ENCODE assay signal across 9 cellular contexts in genomic region chr4:40325406-40326019, GRCh38. TPM values are rescaled to one million over a fixed set of nuclear protein-coding genes. Genes with fewer than 3 reads are reported as not detected.
DNase-seq lines count a peak whose midpoint lies in the region; ATAC-seq and TF ChIP-seq lines count a peak whose summit lies in the region.
"Had no signal": no experiment of that assay in that cellular context is flagged by ENCODE, and none has a peak within 500 bp of the region (broad histone marks: within the 10 kb centered on the region; RNA-seq: fewer than 3 reads in every experiment).

No MANE protein-coding gene starts in this region.

- H3K4me3 ChIP-seq in endocrine pancreas (ENCODE audit: control insufficient read depth, insufficient read depth, low read length) (no peak overlapping the region), vagina (no peak overlapping the region)
- no peak overlapping the region for H3K4me3 ChIP-seq in naive thymus-derived CD4-positive, alpha-beta T cell (ENCODE audit: low read length)

- CTCF ChIA-PET in naive thymus-derived CD4-positive, alpha-beta T cell (lab: Charles Lee) = interaction anchor here (0.6 to 2.9 kb wide), 38 partner anchors 9 to 1185 kb away, joined by 3 to 27 read pairs (median 4); no protein-coding TSS in a partner anchor

- peak overlapping the region; percentile 15 for H3K9ac ChIP-seq in endocrine pancreas (ENCODE audit: control insufficient read depth, insufficient read depth, low read length)

- H3K4me3 Mint-ChIP-seq in activated CD4-positive, alpha-beta T cell treated with anti-CD3 and anti-CD28 coated beads, Interleukin-2, amount 10 ng/mL, durations not matched to agents 24 days and 14 days = no peak overlapping the region
- H3K4me3 Mint-ChIP-seq in naive thymus-derived CD4-positive, alpha-beta T cell = peak overlapping the region in 4 of 10 donors; percentile 0 to 48 (median 14)

- DNase-seq in CMK (ENCODE audit: low read depth) (peak; percentile 39), GM19240 (ENCODE audit: insufficient read length, low spot score) (peak; percentile 52), NCI-H345 (lab: John Stamatoyannopoulos, UW) (peak; percentile 56), vagina (ENCODE audit: extremely low spot score in 2 of 2) (no peak)
- DNase-seq in activated CD4-positive, alpha-beta T cell treated with anti-CD3 and anti-CD28 coated beads, Interleukin-2, amount 10 ng/mL, durations not matched to agents 24 days and 14 days = peak; percentile 90
- peak in 7 of 9 donors; percentile 70 to 85 (median 82) for DNase-seq in naive thymus-derived CD4-positive, alpha-beta T cell

- H3K9me3 ChIP-seq in endocrine pancreas (ENCODE audit: control insufficient read depth, low read length) (no peaks in the 10 kb centered on the region), vagina (no peaks in the 10 kb centered on the region)
- no peaks in the 10 kb centered on the region for H3K9me3 ChIP-seq in naive thymus-derived CD4-positive, alpha-beta T cell (ENCODE audit: control insufficient read depth in 2 of 3, low read length in 3 of 3)

- H3K4me1 ChIP-seq in endocrine pancreas (ENCODE audit: control insufficient read depth, insufficient read depth, low read length) = peaks cover 9% of the 10 kb centered on the region
- peaks cover 0 to 8% of the 10 kb centered on the region in 2 donors for H3K4me1 ChIP-seq in naive thymus-derived CD4-positive, alpha-beta T cell (ENCODE audit: control insufficient read depth in 2 of 2, insufficient read depth in 2 of 2, low read length in 2 of 2)
- peaks cover 21% of the 10 kb centered on the region for H3K4me1 ChIP-seq in vagina

- H3K4me1 Mint-ChIP-seq in activated CD4-positive, alpha-beta T cell treated with anti-CD3 and anti-CD28 coated beads, Interleukin-2, amount 10 ng/mL, durations not matched to agents 24 days and 14 days = peaks cover 29% of the 10 kb centered on the region
- H3K4me1 Mint-ChIP-seq in naive thymus-derived CD4-positive, alpha-beta T cell = peaks cover 12 to 39% (median 35%) of the 10 kb centered on the region in 7 donors

- no peak overlapping the region for H3K27ac Mint-ChIP-seq in activated CD4-positive, alpha-beta T cell treated with anti-CD3 and anti-CD28 coated beads, Interleukin-2, amount 10 ng/mL, durations not matched to agents 24 days and 14 days
- H3K27ac Mint-ChIP-seq in naive thymus-derived CD4-positive, alpha-beta T cell = peak overlapping the region in 8 of 9 donors; percentile 25 to 87 (median 64)

- peak in 2 of 3 experiments; percentile 60 to 66 for TF ChIP-seq CTCF in vagina (IDR thresholded peaks at IDR 0.05)

- no peaks in the 10 kb centered on the region for H3K27me3 Mint-ChIP-seq in activated CD4-positive, alpha-beta T cell treated with anti-CD3 and anti-CD28 coated beads, Interleukin-2, amount 10 ng/mL, durations not matched to agents 24 days and 14 days
- peaks cover 0 to 7% (median 4%) of the 10 kb centered on the region in 5 donors for H3K27me3 Mint-ChIP-seq in naive thymus-derived CD4-positive, alpha-beta T cell

- POLR2A ChIA-PET in naive thymus-derived CD4-positive, alpha-beta T cell (lab: Charles Lee) = interaction anchor here (0.6 to 2.0 kb wide), 17 partner anchors 9 to 756 kb away, joined by 3 to 13 read pairs (median 4); partner anchors contain the start of gene N4BP2

- H3K27ac ChIP-seq in naive thymus-derived CD4-positive, alpha-beta T cell (ENCODE audit: low read depth, low read length) = peak overlapping the region; percentile 45
- peak overlapping the region; percentile 7 for H3K27ac ChIP-seq in vagina

- H3K36me3 Mint-ChIP-seq in activated CD4-positive, alpha-beta T cell treated with anti-CD3 and anti-CD28 coated beads, Interleukin-2, amount 10 ng/mL, durations not matched to agents 24 days and 14 days (ENCODE audit: low read depth) = no peaks in the 10 kb centered on the region
- no peaks in the 10 kb centered on the region for H3K36me3 Mint-ChIP-seq in naive thymus-derived CD4-positive, alpha-beta T cell

- H3K36me3 ChIP-seq in endocrine pancreas (ENCODE audit: control insufficient read depth, insufficient read depth, low read length) (no peaks in the 10 kb centered on the region), vagina (no peaks in the 10 kb centered on the region)
- H3K36me3 ChIP-seq in naive thymus-derived CD4-positive, alpha-beta T cell (ENCODE audit: control insufficient read depth in 2 of 3, insufficient read depth in 3 of 3, low read length in 3 of 3) = no peaks in the 10 kb centered on the region

- no peaks in the 10 kb centered on the region for H3K9me3 Mint-ChIP-seq in activated CD4-positive, alpha-beta T cell treated with anti-CD3 and anti-CD28 coated beads, Interleukin-2, amount 10 ng/mL, durations not matched to agents 24 days and 14 days
- H3K9me3 Mint-ChIP-seq in naive thymus-derived CD4-positive, alpha-beta T cell = no peaks in the 10 kb centered on the region

- peak; percentile 92 for ATAC-seq in HG03342 (IDR thresholded peaks at IDR 0.05; ENCODE audit: unreplicated experiment)
- peak; percentile 100 for ATAC-seq in naive thymus-derived CD4-positive, alpha-beta T cell

- TF ChIP-seq POLR2A in vagina (IDR thresholded peaks at IDR 0.05) = no peak

- H3K27me3 ChIP-seq in endocrine pancreas (ENCODE audit: control insufficient read depth, insufficient read depth, low read length) (no peaks in the 10 kb centered on the region), vagina (no peaks in the 10 kb centered on the region)
- no peaks in the 10 kb centered on the region for H3K27me3 ChIP-seq in naive thymus-derived CD4-positive, alpha-beta T cell (ENCODE audit: control insufficient read depth in 2 of 2, insufficient read depth in 2 of 2, low read length in 2 of 2)

- intact Hi-C loops in activated CD4-positive, alpha-beta T cell treated with anti-CD3 and anti-CD28 coated beads, Interleukin-2, amount 10 ng/mL, durations not matched to agents 24 days and 14 days (cut with micrococcal nuclease) = loop anchor here (1.0 to 5.0 kb wide), 2 partner anchors 175 to 628 kb away; partner anchors contain the start of gene UBE2K
- intact Hi-C loops in naive thymus-derived CD4-positive, alpha-beta T cell (cut with micrococcal nuclease) = loop anchor here (1.0 to 2.0 kb wide), 10 partner anchors 8 to 857 kb away; partner anchors contain the start of gene PDS5A (in 1 of the 2)
- intact Hi-C loops in vagina (cut with DNase I) = no loop called here

RNA-seq across cellular contexts. Expression of gene CHRNA9, which starts 9.6 kb away (rescaled TPM):
- not detected in 2 replicates for total RNA-seq in activated CD4-positive, alpha-beta T cell treated with anti-CD3 and anti-CD28 coated beads, Interleukin-2, amount 10 ng/mL, durations not matched to agents 24 days and 14 days
- total RNA-seq in naive thymus-derived CD4-positive, alpha-beta T cell = under 1 TPM in 3 of 5 experiments, not detected in 2; 0.30 to 0.46 (median 0.32) TPM
- polyA plus RNA-seq in naive thymus-derived CD4-positive, alpha-beta T cell = 1 to 10 TPM in 1 of 2 donors, not detected in 1; 1.1 TPM
- total RNA-seq in vagina = not detected
- total RNA-seq: urinary bladder had no signal

Comparison
In these comparisons a context has a peak if more than half of its experiments do, and no peak if none do; other contexts are left out.
1. DNase-seq: peak in CMK (single experiment), GM19240 (single experiment), NCI-H345 (single experiment), activated CD4-positive, alpha-beta T cell treated with anti-CD3 and anti-CD28 coated beads, Interleukin-2, amount 10 ng/mL, durations not matched to agents 24 days and 14 days (single experiment) and naive thymus-derived CD4-positive, alpha-beta T cell (7 of 9); none in vagina (0 of 2).